Comparison of ENCODE assay signal across 8 cellular contexts in genomic region chr13:97116754-97117153, GRCh38.
DNase-seq lines count a peak whose midpoint lies in the region; ATAC-seq and TF ChIP-seq lines count a peak whose summit lies in the region.

No MANE protein-coding gene starts in this region.

- H3K27ac Mint-ChIP-seq in type B pancreatic cell = no peak overlapping the region
- H3K27ac Mint-ChIP-seq in CD4-positive, alpha-beta memory T cell = no peak overlapping the region

- no peak overlapping the region for H3K18ac ChIP-seq in neuronal stem cell (ENCODE audit: low read length)

- no peak overlapping the region for H3K4me3 Mint-ChIP-seq in type B pancreatic cell
- H3K4me3 Mint-ChIP-seq in CD4-positive, alpha-beta memory T cell = no peak overlapping the region

- intact Hi-C loops in CD4-positive, alpha-beta memory T cell (cut with micrococcal nuclease) = no loop called here

- H3K79me1 ChIP-seq in neuronal stem cell (ENCODE audit: low read depth, low read length) = no peaks in the 10 kb centered on the region

- H3K14ac ChIP-seq in neuronal stem cell (ENCODE audit: low read length) = no peak overlapping the region

- no peak overlapping the region for H2AFZ ChIP-seq in neuronal stem cell (ENCODE audit: low read length)

- WGBS in neuronal stem cell (ENCODE audit: extremely low coverage in 2 of 2, insufficient read length in 2 of 2, insufficient replicate concordance in 1 of 2), 2 donors = no CpG with 5 or more reads among the region's 1 CpG

- no peak overlapping the region for H3K23ac ChIP-seq in neuronal stem cell (ENCODE audit: low read depth, low read length, poor library complexity)

- H2BK15ac ChIP-seq in neuronal stem cell (ENCODE audit: low read length) = no peak overlapping the region

- TF ChIP-seq CTCF in choroid plexus epithelial cell (conservative IDR thresholded peaks at IDR 0.05; ENCODE audit: low read depth, low read length) = no peak
- no peak for TF ChIP-seq CTCF in retinal pigment epithelial cell (conservative IDR thresholded peaks at IDR 0.05; ENCODE audit: low read depth, low read length)
- no peak for TF ChIP-seq CTCF in type B pancreatic cell (conservative IDR thresholded peaks at IDR 0.05)

- no peak overlapping the region for H2BK120ac ChIP-seq in neuronal stem cell (ENCODE audit: low read depth, low read length)

- H3K27me3 ChIP-seq in neuronal stem cell (ENCODE audit: control insufficient read depth in 3 of 3, insufficient read depth in 3 of 3, low read depth in 1 of 3, low read length in 3 of 3) = peaks cover 0 to 66% (median 0%) of the 10 kb centered on the region in 3 experiments
- H3K27me3 ChIP-seq in CD4-positive, alpha-beta memory T cell (ENCODE audit: insufficient read depth, low read length) = no peaks in the 10 kb centered on the region

- H4K8ac ChIP-seq in neuronal stem cell (ENCODE audit: low read depth, low read length) = no peak overlapping the region

- H3K4me3 ChIP-seq in choroid plexus epithelial cell (ENCODE audit: low read depth, low read length) (no peak overlapping the region), retinal pigment epithelial cell (ENCODE audit: low read length) (no peak overlapping the region), neuronal stem cell (ENCODE audit: low read length in 2 of 2) (no peak overlapping the region)
- no peak overlapping the region for H3K4me3 ChIP-seq in CD4-positive, alpha-beta memory T cell (ENCODE audit: low read length in 2 of 2)

- no peak overlapping the region for H3K27ac ChIP-seq in neuronal stem cell (replicated peaks; ENCODE audit: low read length)
- no peak overlapping the region for H3K27ac ChIP-seq in CD4-positive, alpha-beta memory T cell (ENCODE audit: low read depth, low read length)

- H3K4me1 ChIP-seq in neuronal stem cell (ENCODE audit: control insufficient read depth in 2 of 2, insufficient read depth in 1 of 2, low read depth in 1 of 2, low read length in 2 of 2) = peaks cover 19 to 25% of the 10 kb centered on the region in 2 donors
- peaks cover 7% of the 10 kb centered on the region for H3K4me1 ChIP-seq in CD4-positive, alpha-beta memory T cell (ENCODE audit: insufficient read depth, low read length)

- H4K91ac ChIP-seq in neuronal stem cell (ENCODE audit: low read depth, low read length, poor library complexity) = no peak overlapping the region

- no peak overlapping the region for H2AK5ac ChIP-seq in neuronal stem cell (ENCODE audit: low read depth, low read length)

- CTCF ChIA-PET in CD4-positive, alpha-beta memory T cell (lab: Charles Lee; ENCODE audit: partially characterized antibody) = interaction anchor here (0.7 kb wide), 1 partner anchor 243 kb away, joined by 3 read pairs; no protein-coding TSS in a partner anchor

- DNase-seq in choroid plexus epithelial cell (ENCODE audit: low read depth) = peak; percentile 77
- peak; percentile 64 for DNase-seq in retinal pigment epithelial cell (ENCODE audit: low read depth)
- no peak for DNase-seq in neuronal stem cell (ENCODE audit: low spot score)
- DNase-seq in type B pancreatic cell (ENCODE audit: extremely low spot score, unreplicated experiment) = no peak
- no peak for DNase-seq in CD4-positive, alpha-beta memory T cell
- no peak for DNase-seq in NCI-H82 treated with DMSO at 0.1 percent for 48 hours (lab: John Stamatoyannopoulos, UW; ENCODE audit: unreplicated experiment)

- peaks cover 39% of the 10 kb centered on the region for H3K4me1 Mint-ChIP-seq in type B pancreatic cell (ENCODE audit: unreplicated experiment)
- peaks cover 0 to 7% (median 4%) of the 10 kb centered on the region in 4 donors for H3K4me1 Mint-ChIP-seq in CD4-positive, alpha-beta memory T cell

- peak; percentile 70 for ATAC-seq in GM19023 (IDR thresholded peaks at IDR 0.05; ENCODE audit: unreplicated experiment)
- ATAC-seq in HG03342 (IDR thresholded peaks at IDR 0.05; ENCODE audit: unreplicated experiment) = peak; percentile 75

- no peaks in the 10 kb centered on the region for H3K36me3 ChIP-seq in neuronal stem cell (replicated peaks in 1 of 2; ENCODE audit: control insufficient read depth in 2 of 2, insufficient read depth in 2 of 2, low read length in 2 of 2)
- H3K36me3 ChIP-seq in CD4-positive, alpha-beta memory T cell (ENCODE audit: insufficient read depth, low read length) = no peaks in the 10 kb centered on the region

- H3K27me3 Mint-ChIP-seq in type B pancreatic cell = no peaks in the 10 kb centered on the region
- H3K27me3 Mint-ChIP-seq in CD4-positive, alpha-beta memory T cell = peaks cover 4 to 9% of the 10 kb centered on the region in 2 donors

- H3K9ac ChIP-seq in neuronal stem cell (ENCODE audit: low read depth, low read length, poor library complexity) = no peak overlapping the region

- no peaks in the 10 kb centered on the region for H3K36me3 Mint-ChIP-seq in type B pancreatic cell
- no peaks in the 10 kb centered on the region for H3K36me3 Mint-ChIP-seq in CD4-positive, alpha-beta memory T cell

- H2BK12ac ChIP-seq in neuronal stem cell (ENCODE audit: low read length) = no peak overlapping the region

- H3K4me2 ChIP-seq in neuronal stem cell (ENCODE audit: insufficient read depth, low read length, poor library complexity, severe bottlenecking) = no peak overlapping the region

- H3K4ac ChIP-seq in neuronal stem cell (ENCODE audit: low read length) = no peak overlapping the region

- peaks cover 5% of the 10 kb centered on the region for H3K9me3 Mint-ChIP-seq in type B pancreatic cell
- no peaks in the 10 kb centered on the region for H3K9me3 Mint-ChIP-seq in CD4-positive, alpha-beta memory T cell

- H2BK5ac ChIP-seq in neuronal stem cell (ENCODE audit: low read length) = no peak overlapping the region

- no peaks in the 10 kb centered on the region for H3K9me3 ChIP-seq in neuronal stem cell (replicated peaks in 1 of 2; ENCODE audit: control insufficient read depth in 2 of 2, insufficient read depth in 1 of 2, low read depth in 1 of 2, low read length in 2 of 2)
- no peaks in the 10 kb centered on the region for H3K9me3 ChIP-seq in CD4-positive, alpha-beta memory T cell (ENCODE audit: control insufficient read depth in 1 of 2, low read length in 2 of 2)

- POLR2A ChIA-PET in CD4-positive, alpha-beta memory T cell (lab: Charles Lee; ENCODE audit: partially characterized antibody) = interaction anchor here (0.7 kb wide), 1 partner anchor 206 kb away, joined by 3 read pairs; no protein-coding TSS in a partner anchor

Comparison
In these comparisons a context has a peak if more than half of its experiments do, and no peak if none do; other contexts are left out.
1. DNase-seq: peak in choroid plexus epithelial cell (single experiment) and retinal pigment epithelial cell (single experiment); none in neuronal stem cell (single experiment), type B pancreatic cell (single experiment), CD4-positive, alpha-beta memory T cell (0 of 5) and NCI-H82 treated with DMSO at 0.1 percent for 48 hours (single experiment).